ENCODE assay signal across 1 cellular context in the genomic region with DNA sequence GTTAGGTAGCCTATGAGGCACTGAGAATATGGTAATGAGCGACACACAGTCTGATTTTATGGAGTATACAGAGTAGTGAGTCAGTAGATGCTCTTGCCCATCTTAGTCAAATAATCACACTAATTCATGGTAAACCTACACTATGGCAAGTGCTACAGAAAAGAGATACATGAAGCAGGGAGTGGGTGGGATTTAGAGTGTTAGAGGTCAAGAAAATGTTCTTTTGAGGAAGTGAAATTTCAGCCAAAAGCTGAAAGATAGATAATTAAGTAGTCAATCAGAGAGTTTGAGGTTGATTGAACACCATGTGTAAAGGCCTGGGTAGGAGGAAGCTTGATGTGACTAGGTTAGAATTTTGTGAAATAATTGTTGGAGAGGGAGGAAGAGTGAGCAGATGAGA.
TF ChIP-seq lines count a peak whose summit lies in the region.

No MANE protein-coding gene starts in this region.

TF ChIP-seq in GM12878, 131 proteins besides CTCF, POLR2A, EP300 and RAD21 (continues in another document):
- TF ChIP-seq RBBP5 (conservative IDR thresholded peaks at IDR 0.05) (no peak), IRF4 (IDR thresholded peaks at IDR 0.05; ENCODE audit: low read depth, low read length) (peak; percentile 91; the same call in 1 of the 2 replicates), GATAD2B (conservative IDR thresholded peaks at IDR 0.05; ENCODE audit: low read depth) (0 out of 2 replicates have a peak, but pooled peaks have one; percentile 25), RAD51 (IDR thresholded peaks at IDR 0.05) (0 out of 2 replicates have a peak, but pooled peaks have one; percentile 7), NBN (IDR thresholded peaks at IDR 0.05) (peak; percentile 96), STAT3 (IDR thresholded peaks at IDR 0.05; ENCODE audit: low read depth, low read length) (no peak), CUX1 (IDR thresholded peaks at IDR 0.05; ENCODE audit: insufficient replicate concordance, low read depth, low read length) (peak; percentile 50), DPF2 (IDR thresholded peaks at IDR 0.05) (peak; percentile 98), SRF (IDR thresholded peaks at IDR 0.05; ENCODE audit: low read depth in 2 of 2, low read length in 2 of 2) (no peak), CHD4 (IDR thresholded peaks at IDR 0.05) (no peak), IKZF2 (IDR thresholded peaks at IDR 0.05) (peak; percentile 90 to 92), ZNF592 (IDR thresholded peaks at IDR 0.05) (no peak), ZNF24 (IDR thresholded peaks at IDR 0.05) (peak; percentile 29; the same call in 1 of the 2 replicates), CBX5 (IDR thresholded peaks at IDR 0.05; ENCODE audit: low read depth) (no peak), HDGF (IDR thresholded peaks at IDR 0.05) (no peak), CHD2 (IDR thresholded peaks at IDR 0.05; ENCODE audit: borderline replicate concordance, low read depth, low read length) (no peak), BCL11A (IDR thresholded peaks at IDR 0.05; ENCODE audit: low read depth, low read length) (peak; percentile 95), NRF1 (conservative IDR thresholded peaks at IDR 0.05; ENCODE audit: low read depth, low read length) (no peak), MEF2A (IDR thresholded peaks at IDR 0.05; ENCODE audit: insufficient read depth, low read depth, low read length) (0 out of 2 replicates have a peak, but pooled peaks have one; percentile 64), ESRRA (IDR thresholded peaks at IDR 0.05; ENCODE audit: low read length) (peak; percentile 67; the same call in 1 of the 2 replicates), SPI1 (IDR thresholded peaks at IDR 0.05; ENCODE audit: borderline replicate concordance, insufficient read depth, low read depth, low read length) (peak; percentile 98), E4F1 (IDR thresholded peaks at IDR 0.05; ENCODE audit: borderline replicate concordance, partially characterized antibody) (no peak), SUZ12 (IDR thresholded peaks at IDR 0.05; ENCODE audit: unreplicated experiment) (no peak), ETV6 (conservative IDR thresholded peaks at IDR 0.05 in 1 of 2, IDR thresholded peaks at IDR 0.05 in 1 of 2; ENCODE audit: borderline replicate concordance in 1 of 2, low read depth in 1 of 2) (peak in 1 of 2 experiments; percentile 74; a peak in 1 of 4 replicates), SUPT20H (IDR thresholded peaks at IDR 0.05; ENCODE audit: borderline replicate concordance, control insufficient read depth, low read depth, low read length) (no peak), PAX5 (IDR thresholded peaks at IDR 0.05; ENCODE audit: borderline replicate concordance, low read depth, low read length) (peak; percentile 69; the same call in 1 of the 2 replicates), EED (IDR thresholded peaks at IDR 0.05; ENCODE audit: low read depth) (no peak), JUND (IDR thresholded peaks at IDR 0.05; ENCODE audit: low read depth, low read length) (0 out of 2 replicates have a peak, but pooled peaks have one; percentile 6), FOS (IDR thresholded peaks at IDR 0.05; ENCODE audit: borderline replicate concordance, extremely low read depth, insufficient read length) (no peak), NR2C1 (IDR thresholded peaks at IDR 0.05) (peak; percentile 76), IKZF1 (conservative IDR thresholded peaks at IDR 0.05) (peak; percentile 71)
- TF ChIP-seq, protein P1, sequence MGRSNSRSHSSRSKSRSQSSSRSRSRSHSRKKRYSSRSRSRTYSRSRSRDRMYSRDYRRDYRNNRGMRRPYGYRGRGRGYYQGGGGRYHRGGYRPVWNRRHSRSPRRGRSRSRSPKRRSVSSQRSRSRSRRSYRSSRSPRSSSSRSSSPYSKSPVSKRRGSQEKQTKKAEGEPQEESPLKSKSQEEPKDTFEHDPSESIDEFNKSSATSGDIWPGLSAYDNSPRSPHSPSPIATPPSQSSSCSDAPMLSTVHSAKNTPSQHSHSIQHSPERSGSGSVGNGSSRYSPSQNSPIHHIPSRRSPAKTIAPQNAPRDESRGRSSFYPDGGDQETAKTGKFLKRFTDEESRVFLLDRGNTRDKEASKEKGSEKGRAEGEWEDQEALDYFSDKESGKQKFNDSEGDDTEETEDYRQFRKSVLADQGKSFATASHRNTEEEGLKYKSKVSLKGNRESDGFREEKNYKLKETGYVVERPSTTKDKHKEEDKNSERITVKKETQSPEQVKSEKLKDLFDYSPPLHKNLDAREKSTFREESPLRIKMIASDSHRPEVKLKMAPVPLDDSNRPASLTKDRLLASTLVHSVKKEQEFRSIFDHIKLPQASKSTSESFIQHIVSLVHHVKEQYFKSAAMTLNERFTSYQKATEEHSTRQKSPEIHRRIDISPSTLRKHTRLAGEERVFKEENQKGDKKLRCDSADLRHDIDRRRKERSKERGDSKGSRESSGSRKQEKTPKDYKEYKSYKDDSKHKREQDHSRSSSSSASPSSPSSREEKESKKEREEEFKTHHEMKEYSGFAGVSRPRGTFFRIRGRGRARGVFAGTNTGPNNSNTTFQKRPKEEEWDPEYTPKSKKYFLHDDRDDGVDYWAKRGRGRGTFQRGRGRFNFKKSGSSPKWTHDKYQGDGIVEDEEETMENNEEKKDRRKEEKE (IDR thresholded peaks at IDR 0.05) = no peak
- TF ChIP-seq, protein P2, sequence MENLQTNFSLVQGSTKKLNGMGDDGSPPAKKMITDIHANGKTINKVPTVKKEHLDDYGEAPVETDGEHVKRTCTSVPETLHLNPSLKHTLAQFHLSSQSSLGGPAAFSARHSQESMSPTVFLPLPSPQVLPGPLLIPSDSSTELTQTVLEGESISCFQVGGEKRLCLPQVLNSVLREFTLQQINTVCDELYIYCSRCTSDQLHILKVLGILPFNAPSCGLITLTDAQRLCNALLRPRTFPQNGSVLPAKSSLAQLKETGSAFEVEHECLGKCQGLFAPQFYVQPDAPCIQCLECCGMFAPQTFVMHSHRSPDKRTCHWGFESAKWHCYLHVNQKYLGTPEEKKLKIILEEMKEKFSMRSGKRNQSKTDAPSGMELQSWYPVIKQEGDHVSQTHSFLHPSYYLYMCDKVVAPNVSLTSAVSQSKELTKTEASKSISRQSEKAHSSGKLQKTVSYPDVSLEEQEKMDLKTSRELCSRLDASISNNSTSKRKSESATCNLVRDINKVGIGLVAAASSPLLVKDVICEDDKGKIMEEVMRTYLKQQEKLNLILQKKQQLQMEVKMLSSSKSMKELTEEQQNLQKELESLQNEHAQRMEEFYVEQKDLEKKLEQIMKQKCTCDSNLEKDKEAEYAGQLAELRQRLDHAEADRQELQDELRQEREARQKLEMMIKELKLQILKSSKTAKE (IDR thresholded peaks at IDR 0.05; ENCODE audit: low read depth, poor library complexity, severe bottlenecking) = no peak
- TF ChIP-seq, protein P3, sequence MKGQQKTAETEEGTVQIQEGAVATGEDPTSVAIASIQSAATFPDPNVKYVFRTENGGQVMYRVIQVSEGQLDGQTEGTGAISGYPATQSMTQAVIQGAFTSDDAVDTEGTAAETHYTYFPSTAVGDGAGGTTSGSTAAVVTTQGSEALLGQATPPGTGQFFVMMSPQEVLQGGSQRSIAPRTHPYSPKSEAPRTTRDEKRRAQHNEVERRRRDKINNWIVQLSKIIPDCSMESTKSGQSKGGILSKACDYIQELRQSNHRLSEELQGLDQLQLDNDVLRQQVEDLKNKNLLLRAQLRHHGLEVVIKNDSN (IDR thresholded peaks at IDR 0.05; ENCODE audit: borderline replicate concordance, extremely low read length, insufficient read depth, low read depth, low read length) = no peak
- TF ChIP-seq, protein P4, sequence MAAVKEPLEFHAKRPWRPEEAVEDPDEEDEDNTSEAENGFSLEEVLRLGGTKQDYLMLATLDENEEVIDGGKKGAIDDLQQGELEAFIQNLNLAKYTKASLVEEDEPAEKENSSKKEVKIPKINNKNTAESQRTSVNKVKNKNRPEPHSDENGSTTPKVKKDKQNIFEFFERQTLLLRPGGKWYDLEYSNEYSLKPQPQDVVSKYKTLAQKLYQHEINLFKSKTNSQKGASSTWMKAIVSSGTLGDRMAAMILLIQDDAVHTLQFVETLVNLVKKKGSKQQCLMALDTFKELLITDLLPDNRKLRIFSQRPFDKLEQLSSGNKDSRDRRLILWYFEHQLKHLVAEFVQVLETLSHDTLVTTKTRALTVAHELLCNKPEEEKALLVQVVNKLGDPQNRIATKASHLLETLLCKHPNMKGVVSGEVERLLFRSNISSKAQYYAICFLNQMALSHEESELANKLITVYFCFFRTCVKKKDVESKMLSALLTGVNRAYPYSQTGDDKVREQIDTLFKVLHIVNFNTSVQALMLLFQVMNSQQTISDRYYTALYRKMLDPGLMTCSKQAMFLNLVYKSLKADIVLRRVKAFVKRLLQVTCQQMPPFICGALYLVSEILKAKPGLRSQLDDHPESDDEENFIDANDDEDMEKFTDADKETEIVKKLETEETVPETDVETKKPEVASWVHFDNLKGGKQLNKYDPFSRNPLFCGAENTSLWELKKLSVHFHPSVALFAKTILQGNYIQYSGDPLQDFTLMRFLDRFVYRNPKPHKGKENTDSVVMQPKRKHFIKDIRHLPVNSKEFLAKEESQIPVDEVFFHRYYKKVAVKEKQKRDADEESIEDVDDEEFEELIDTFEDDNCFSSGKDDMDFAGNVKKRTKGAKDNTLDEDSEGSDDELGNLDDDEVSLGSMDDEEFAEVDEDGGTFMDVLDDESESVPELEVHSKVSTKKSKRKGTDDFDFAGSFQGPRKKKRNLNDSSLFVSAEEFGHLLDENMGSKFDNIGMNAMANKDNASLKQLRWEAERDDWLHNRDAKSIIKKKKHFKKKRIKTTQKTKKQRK (IDR thresholded peaks at IDR 0.05; ENCODE audit: low read depth, low read length) = no peak
